8 cellular contexts compared by ENCODE assay signal in genomic region chr13:40666905-40667621, GRCh38. TPM values are rescaled to one million over a fixed set of nuclear protein-coding genes. Genes with fewer than 3 reads are reported as not detected.
DNase-seq lines count a peak whose midpoint lies in the region; ATAC-seq and TF ChIP-seq lines count a peak whose summit lies in the region.

No MANE protein-coding gene starts in this region.

- ATAC-seq in GM19328 (IDR thresholded peaks at IDR 0.05; ENCODE audit: unreplicated experiment) (peak; percentile 11), HG03095 (IDR thresholded peaks at IDR 0.05; ENCODE audit: unreplicated experiment) (no peak), HG03135 (IDR thresholded peaks at IDR 0.05; ENCODE audit: unreplicated experiment) (no peak)
- peak; percentile 9 to 11 for ATAC-seq in activated T-cell treated with anti-CD3 and anti-CD28 coated beads, Interleukin-2, amount 50 U/mL, for 4 hours

- H3K4me3 Mint-ChIP-seq in CD14-positive monocyte, result peak overlapping the region; percentile 95 to 97
- H3K4me3 Mint-ChIP-seq in activated T-cell treated with anti-CD3 and anti-CD28 coated beads, Interleukin-2, amount 50 U/mL, for 4 hours, result peak overlapping the region; percentile 91
- H3K4me3 Mint-ChIP-seq in neural crest cell, result peak overlapping the region; percentile 89

- H3K36me3 Mint-ChIP-seq in CD14-positive monocyte (peaks cover 5 to 10% of the 10 kb centered on the region in 2 donors), neural crest cell (ENCODE audit: low read depth) (no peaks in the 10 kb centered on the region)
- peaks cover 2% of the 10 kb centered on the region for H3K36me3 Mint-ChIP-seq in activated T-cell treated with anti-CD3 and anti-CD28 coated beads, Interleukin-2, amount 50 U/mL, for 4 hours (ENCODE audit: insufficient read depth)

- H3K36me3 ChIP-seq in MG63, result no peaks in the 10 kb centered on the region

- peaks cover 0 to 6% (median 0%) of the 10 kb centered on the region in 7 donors for H3K9me3 Mint-ChIP-seq in CD14-positive monocyte
- H3K9me3 Mint-ChIP-seq in activated T-cell treated with anti-CD3 and anti-CD28 coated beads, Interleukin-2, amount 50 U/mL, for 4 hours, result no peaks in the 10 kb centered on the region
- H3K9me3 Mint-ChIP-seq in neural crest cell, result no peaks in the 10 kb centered on the region

- TF ChIP-seq CTCF in CD14-positive monocyte (IDR thresholded peaks at IDR 0.05) (no peak), foreskin fibroblast (IDR thresholded peaks at IDR 0.05; ENCODE audit: low read depth, low read length) (no peak), neural crest cell (conservative IDR thresholded peaks at IDR 0.05) (no peak)

- H3K27ac Mint-ChIP-seq in CD14-positive monocyte, result peak overlapping the region; percentile 78 to 94 (median 92)
- H3K27ac Mint-ChIP-seq in neural crest cell (ENCODE audit: unreplicated experiment), result no peak overlapping the region

- H3K9me3 ChIP-seq in MG63, result no peaks in the 10 kb centered on the region

- no peaks in the 10 kb centered on the region for H3K27me3 ChIP-seq in MG63

- H3K27me3 Mint-ChIP-seq in CD14-positive monocyte (ENCODE audit: low read depth in 3 of 3) (peaks cover 14 to 23% (median 16%) of the 10 kb centered on the region in 3 donors), neural crest cell (ENCODE audit: low read depth) (peaks cover 44% of the 10 kb centered on the region)
- no peaks in the 10 kb centered on the region for H3K27me3 Mint-ChIP-seq in activated T-cell treated with anti-CD3 and anti-CD28 coated beads, Interleukin-2, amount 50 U/mL, for 4 hours (ENCODE audit: low read depth)

- H3K4me3 ChIP-seq in MG63 (peak overlapping the region; percentile 67), foreskin fibroblast (ENCODE audit: low read depth in 1 of 2, low read length in 2 of 2) (peak overlapping the region; percentile 66 to 71)

- intact Hi-C loops in CD14-positive monocyte (cut with micrococcal nuclease), result loop anchor here (5.0 to 10.0 kb wide), 5 partner anchors 40 to 265 kb away; partner anchors contain the start of genes MRPS31 (in 1 of the 2) and SLC25A15 (in 1 of the 2)

- H3K4me1 Mint-ChIP-seq in CD14-positive monocyte, result peaks cover 32% of the 10 kb centered on the region
- peaks cover 31% of the 10 kb centered on the region for H3K4me1 Mint-ChIP-seq in activated T-cell treated with anti-CD3 and anti-CD28 coated beads, Interleukin-2, amount 50 U/mL, for 4 hours (ENCODE audit: low read depth)
- H3K4me1 Mint-ChIP-seq in neural crest cell, result peaks cover 29% of the 10 kb centered on the region

- DNase-seq in CD14-positive monocyte (ENCODE audit: low spot score) (peak; percentile 67), MG63 (peak; percentile 9), foreskin fibroblast (peak in 1 of 2 donors; percentile 14), neural crest cell (ENCODE audit: low read depth, low spot score) (peak; percentile 66)
- DNase-seq in activated T-cell treated with anti-CD3 and anti-CD28 coated beads, Interleukin-2, amount 50 U/mL, for 4 hours, result peak; percentile 27

RNA-seq across cellular contexts. Expression of gene FOXO1, which starts 0.6 kb away (rescaled TPM):
- polyA plus RNA-seq in CD14-positive monocyte, result 10 to 100 TPM in 1 of 2 donors, 1 to 10 TPM in 1; 3.1 to 11.3 TPM
- 1.7 and 2.4 TPM in 2 replicates for total RNA-seq in MG63 (2014; rRNA removed; shearing (Covaris generic); ENCODE audit: low replicate concordance)
- 10 to 100 TPM; 61.1 to 64.0 (median 62.7) TPM for total RNA-seq in activated T-cell treated with anti-CD3 and anti-CD28 coated beads, Interleukin-2, amount 50 U/mL, for 4 hours
- 8.9 and 10.8 TPM in 2 replicates for total RNA-seq in neural crest cell

Comparison
In these comparisons a context has a peak if more than half of its experiments do, and no peak if none do; other contexts are left out.
1. ATAC-seq: peak in GM19328 (single experiment) and activated T-cell treated with anti-CD3 and anti-CD28 coated beads, Interleukin-2, amount 50 U/mL, for 4 hours (2 of 2); none in HG03095 (single experiment) and HG03135 (single experiment).
2. Peak in every context shown above with its lines, with median percentiles within 50 percentile points of each other: H3K4me3 Mint-ChIP-seq.